21 cellular contexts compared by ENCODE assay signal in the genomic region with DNA sequence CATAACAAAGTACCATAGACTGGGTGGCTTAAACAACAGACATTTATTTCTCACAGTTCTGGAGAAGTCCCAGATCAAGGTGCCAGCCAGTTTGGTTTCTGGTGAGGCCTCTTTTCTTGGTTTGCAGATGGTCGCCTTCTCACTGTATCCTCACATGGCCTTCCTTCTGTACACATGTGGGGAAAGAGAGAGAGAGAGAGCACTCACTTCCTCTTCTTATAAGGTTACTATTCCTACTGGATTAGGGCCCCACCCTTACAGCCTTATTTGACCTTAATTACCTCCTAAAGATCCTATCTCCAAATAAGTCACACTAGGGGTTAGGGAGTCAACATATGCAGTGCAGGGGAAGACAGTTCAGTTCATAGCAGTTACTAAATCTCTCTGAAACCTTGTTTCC.
DNase-seq lines count a peak whose midpoint lies in the region; ATAC-seq, FAIRE-seq and TF ChIP-seq lines count a peak whose summit lies in the region.
"Had no signal": no experiment of that assay in that cellular context is flagged by ENCODE, and none has a peak within 500 bp of the region (broad histone marks: within the 10 kb centered on the region; RNA-seq: fewer than 3 reads in every experiment).

No MANE protein-coding gene starts in this region.

- TF ChIP-seq POLR2A in HepG2 (IDR thresholded peaks at IDR 0.05; ENCODE audit: insufficient read depth in 1 of 2, low read depth in 2 of 2, low read length in 2 of 2) (no peak), right lobe of liver (IDR thresholded peaks at IDR 0.05) (no peak), lower leg skin (IDR thresholded peaks at IDR 0.05) (no peak)

- no peaks in the 10 kb centered on the region for H3K36me3 ChIP-seq in HepG2 (replicated peaks in 1 of 2; ENCODE audit: control insufficient read depth in 1 of 2, insufficient read depth in 2 of 2, low read length in 2 of 2)
- H3K36me3 ChIP-seq in right lobe of liver = no peaks in the 10 kb centered on the region
- no peaks in the 10 kb centered on the region for H3K36me3 ChIP-seq in psoas muscle (ENCODE audit: insufficient read depth in 1 of 2, low read depth in 1 of 2)
- no peaks in the 10 kb centered on the region for H3K36me3 ChIP-seq in right atrium auricular region
- H3K36me3 ChIP-seq: BE2C had no signal

- intact Hi-C loops in HepG2 (cut with micrococcal nuclease; ENCODE audit: unreplicated experiment) = no loop called here
- intact Hi-C loops in right lobe of liver (cut with DNase I) = no loop called here
- intact Hi-C loops in psoas muscle (cut with DNase I) = loop anchor here in 1 of 2 donors (10.0 kb wide), 2 partner anchors 89 to 119 kb away; no protein-coding TSS in a partner anchor
- intact Hi-C loops in lower leg skin (cut with DNase I; ENCODE audit: low total_unique reads) = no loop called here

- DNase-seq in HepG2 (ENCODE audit: low spot score) (no peak), right lobe of liver (no peak), MV-4-11 (lab: John Stamatoyannopoulos, UW) (peak; percentile 14), psoas muscle (no peak), right atrium auricular region (ENCODE audit: low spot score) (no peak), lower leg skin (ENCODE audit: low spot score in 2 of 2) (no peak)
- DNase-seq: ACHN; BE2C; C1 segment of cervical spinal cord; CD4-positive, CD25-positive, alpha-beta regulatory T cell; CD8-positive, alpha-beta memory T cell; COR-L47; GOT3; H7 had no signal

- H3K4me3 ChIP-seq in HepG2 (replicated peaks in 1 of 3; ENCODE audit: insufficient read depth in 1 of 3, low read depth in 2 of 3, low read length in 3 of 3) (no peak overlapping the region), right lobe of liver (no peak overlapping the region), psoas muscle (no peak overlapping the region), right atrium auricular region (no peak overlapping the region), lower leg skin (ENCODE audit: low read depth, poor library complexity, severe bottlenecking) (no peak overlapping the region)

- H2AFZ ChIP-seq in HepG2 (ENCODE audit: low read length) = no peak overlapping the region

- H3K4me2 ChIP-seq in HepG2 (ENCODE audit: low read depth, low read length) = no peak overlapping the region

- in situ Hi-C loops in HepG2 (cut with HindIII; ENCODE audit: extremely low pct_ligation_motif_present, low pct_unique_long_range_greater_than_20kb) = no loop called here

- POLR2A ChIA-PET in HepG2 (lab: Yijun Ruan, JAX) = no interaction called here

- no peak for TF ChIP-seq CTCF in HepG2 (CRISPR knock-in tag; IDR thresholded peaks at IDR 0.05)
- no peak for TF ChIP-seq CTCF in right lobe of liver (IDR thresholded peaks at IDR 0.05)
- no peak for TF ChIP-seq CTCF in psoas muscle (IDR thresholded peaks at IDR 0.05)
- no peak for TF ChIP-seq CTCF in right atrium auricular region (IDR thresholded peaks at IDR 0.05)
- no peak for TF ChIP-seq CTCF in lower leg skin (IDR thresholded peaks at IDR 0.05)

- H3K27ac ChIP-seq in HepG2 (ENCODE audit: extremely low read length, insufficient read depth, low read length) (no peak overlapping the region), right lobe of liver (no peak overlapping the region), psoas muscle (peak overlapping the region; percentile 73), right atrium auricular region (no peak overlapping the region)

- peaks cover 42% of the 10 kb centered on the region for H3K4me1 ChIP-seq in HepG2 (ENCODE audit: insufficient read depth, low read length)
- no peaks in the 10 kb centered on the region for H3K4me1 ChIP-seq in right lobe of liver
- peaks cover 5% of the 10 kb centered on the region for H3K4me1 ChIP-seq in psoas muscle
- no peaks in the 10 kb centered on the region for H3K4me1 ChIP-seq in right atrium auricular region
- H3K4me1 ChIP-seq: BE2C had no signal

- TF ChIP-seq EP300 in HepG2 (IDR thresholded peaks at IDR 0.05; ENCODE audit: low read depth in 2 of 2, low read length in 2 of 2) = no peak
- no peak for TF ChIP-seq EP300 in HepG2 (CRISPR knock-in tag; IDR thresholded peaks at IDR 0.05; ENCODE audit: borderline replicate concordance)

- no peak overlapping the region for H3K9ac ChIP-seq in HepG2 (ENCODE audit: insufficient read depth, low read depth, low read length)

- H3K79me2 ChIP-seq in HepG2 (ENCODE audit: insufficient read depth, low read length) = no peaks in the 10 kb centered on the region

- CTCF ChIA-PET in HepG2 (lab: Yijun Ruan, JAX; ENCODE audit: low intra/inter-chr PET ratio, low total read pairs) = no interaction called here

- no peaks in the 10 kb centered on the region for H4K20me1 ChIP-seq in HepG2 (ENCODE audit: insufficient read depth, low read length)

- TF ChIP-seq RAD21 in HepG2 (CRISPR knock-in tag; IDR thresholded peaks at IDR 0.05) = no peak

- H3K27me3 ChIP-seq in HepG2 (ENCODE audit: control insufficient read depth in 1 of 2, insufficient read depth in 2 of 2, low read length in 2 of 2) = no peaks in the 10 kb centered on the region; a peak in 1 of 5 replicates
- no peaks in the 10 kb centered on the region for H3K27me3 ChIP-seq in right lobe of liver
- no peaks in the 10 kb centered on the region for H3K27me3 ChIP-seq in psoas muscle (ENCODE audit: insufficient read depth in 3 of 3, low read length in 2 of 3)
- H3K27me3 ChIP-seq in right atrium auricular region = no peaks in the 10 kb centered on the region
- H3K27me3 ChIP-seq: BE2C had no signal

- no TSS peak for BruUV-seq in HepG2 (replicated peaks; lab: Mats Ljungman, UMichigan)

- ATAC-seq in HepG2 (no peak), right lobe of liver (no peak), psoas muscle (peak in 3 of 4 donors; percentile 32 to 45 (median 38)), GM19035 (IDR thresholded peaks at IDR 0.05; ENCODE audit: unreplicated experiment) (no peak)
- ATAC-seq: HCT116 had no signal

- H3K9me3 ChIP-seq in HepG2 (ENCODE audit: low read length) (no peaks in the 10 kb centered on the region), right lobe of liver (no peaks in the 10 kb centered on the region), psoas muscle (no peaks in the 10 kb centered on the region), right atrium auricular region (no peaks in the 10 kb centered on the region)
- H3K9me3 ChIP-seq: BE2C had no signal

- 58% methylated on average over 1 of the region's 1 CpG for WGBS in HepG2 (ENCODE audit: low lambda C conversion rate)
- 60% methylated on average over 1 of the region's 1 CpG for WGBS in right lobe of liver (ENCODE audit: insufficient coverage, low coverage, low lambda C conversion rate, missing lambda C conversion rate)
- WGBS in psoas muscle, 3 donors = 67 to 93% (median 79%) methylated on average over 1 of the region's 1 CpG
- WGBS in lower leg skin, 2 donors = 85 to 93% methylated on average over 1 of the region's 1 CpG

- FAIRE-seq in HepG2 (lab: Jason Lieb, UNC) = no peak
- FAIRE-seq: A204.1, D721Med, G401.6, GM12892, GM18507 had no signal

TF ChIP-seq in HepG2, 621 proteins besides CTCF, POLR2A, EP300 and RAD21:
- TF ChIP-seq ZNF264 (CRISPR knock-in tag; IDR thresholded peaks at IDR 0.05) = 0 out of 2 replicates have a peak, but pooled peaks have one; percentile 56
- TF ChIP-seq ZNF317 (CRISPR knock-in tag; IDR thresholded peaks at IDR 0.05) = no peak

Comparison
In these comparisons a context has a peak if more than half of its experiments do, and no peak if none do; other contexts are left out.
1. ATAC-seq: peak in psoas muscle (3 of 4); none in HepG2 (single experiment), right lobe of liver (0 of 4) and GM19035 (single experiment).